ENCODE assay signal across 28 cellular contexts in genomic region chr7:75743455-75743859, GRCh38. TPM values are rescaled to one million over a fixed set of nuclear protein-coding genes. Genes with fewer than 3 reads are reported as not detected.
DNase-seq lines count a peak whose midpoint lies in the region; ATAC-seq and TF ChIP-seq lines count a peak whose summit lies in the region.
"Had no signal": no experiment of that assay in that cellular context is flagged by ENCODE, and none has a peak within 500 bp of the region (broad histone marks: within the 10 kb centered on the region; RNA-seq: fewer than 3 reads in every experiment).

No MANE protein-coding gene starts in this region.

- peak overlapping the region; percentile 62 for H3K27ac ChIP-seq in left ventricle myocardium inferior (replicated peaks)
- no peak overlapping the region for H3K27ac ChIP-seq in right atrium auricular region
- H3K27ac ChIP-seq in SK-N-SH (ENCODE audit: low read depth in 2 of 2, low read length in 1 of 2): no peak overlapping the region
- H3K27ac ChIP-seq: A549, epithelial cell of prostate, upper lobe of right lung had no signal

- POLR2A ChIA-PET in SK-N-SH (lab: Yijun Ruan, JAX) (no interaction called here), Caco-2 (lab: Charles Lee) (no interaction called here)

- no peaks in the 10 kb centered on the region for H4K20me1 ChIP-seq in SK-N-SH (ENCODE audit: insufficient read depth)

- H3K27ac Mint-ChIP-seq in Caco-2 (ENCODE audit: unreplicated experiment): no peak overlapping the region
- H3K27ac Mint-ChIP-seq: activated naive CD4-positive, alpha-beta T cell treated with anti-CD3 and anti-CD28 coated beads, Interleukin-2, amount 10 ng/mL, durations not matched to agents 7 days and 5 days had no signal

- no peak overlapping the region for H3K4me3 ChIP-seq in left ventricle myocardium inferior
- H3K4me3 ChIP-seq in right atrium auricular region: no peak overlapping the region
- no peak overlapping the region for H3K4me3 ChIP-seq in fibroblast of pulmonary artery (replicated peaks; ENCODE audit: low read depth, low read length)
- H3K4me3 ChIP-seq in SK-N-SH (ENCODE audit: low read depth in 2 of 2, low read length in 1 of 2): no peak overlapping the region
- H3K4me3 ChIP-seq in Caco-2 (ENCODE audit: low read depth, low read length): no peak overlapping the region
- H3K4me3 ChIP-seq: A549, gastroesophageal sphincter, upper lobe of right lung had no signal

- H3K9me3 ChIP-seq in left ventricle myocardium inferior (replicated peaks) (no peaks in the 10 kb centered on the region), right atrium auricular region (no peaks in the 10 kb centered on the region), SK-N-SH (no peaks in the 10 kb centered on the region), Caco-2 (no peaks in the 10 kb centered on the region)
- H3K9me3 ChIP-seq: A549, BE2C, gastroesophageal sphincter, upper lobe of right lung had no signal

- no peak for ATAC-seq in HG03457 (IDR thresholded peaks at IDR 0.05; ENCODE audit: unreplicated experiment)
- ATAC-seq: A549, gastroesophageal sphincter, Panc1, upper lobe of right lung had no signal

- peaks cover 4% of the 10 kb centered on the region for H3K27me3 Mint-ChIP-seq in Caco-2 (ENCODE audit: insufficient read depth, unreplicated experiment)

- H3K27me3 ChIP-seq in left ventricle myocardium inferior (ENCODE audit: low read depth) (no peaks in the 10 kb centered on the region), right atrium auricular region (no peaks in the 10 kb centered on the region), SK-N-SH (ENCODE audit: insufficient read depth) (no peaks in the 10 kb centered on the region), Caco-2 (replicated peaks; ENCODE audit: control insufficient read depth, insufficient read depth, low read length) (no peaks in the 10 kb centered on the region)
- H3K27me3 ChIP-seq: BE2C, gastroesophageal sphincter, upper lobe of right lung had no signal

- 60% methylated on average over 4 of the region's 4 CpGs for WGBS in SK-N-SH (ENCODE audit: low lambda C conversion rate)

- H3K4me1 Mint-ChIP-seq in Caco-2 (ENCODE audit: low read depth, unreplicated experiment): peaks cover 9% of the 10 kb centered on the region

- H3K36me3 ChIP-seq in left ventricle myocardium inferior (no peaks in the 10 kb centered on the region), right atrium auricular region (no peaks in the 10 kb centered on the region), SK-N-SH (replicated peaks in 1 of 2; ENCODE audit: control insufficient read depth in 1 of 2, insufficient read depth in 2 of 2, low read length in 1 of 2) (no peaks in the 10 kb centered on the region), Caco-2 (ENCODE audit: control insufficient read depth, insufficient read depth, low read length) (no peaks in the 10 kb centered on the region)
- H3K36me3 ChIP-seq: BE2C, gastroesophageal sphincter, upper lobe of right lung had no signal

- H3K4me2 ChIP-seq in SK-N-SH: no peak overlapping the region
- H3K4me2 ChIP-seq: A549 had no signal

- peaks cover 4% of the 10 kb centered on the region for H3K36me3 Mint-ChIP-seq in Caco-2 (ENCODE audit: insufficient read depth, unreplicated experiment)

- TF ChIP-seq CTCF in left ventricle myocardium inferior (IDR thresholded peaks at IDR 0.05; ENCODE audit: borderline replicate concordance) (no peak), right atrium auricular region (IDR thresholded peaks at IDR 0.05) (no peak), fibroblast of pulmonary artery (IDR thresholded peaks at IDR 0.05; ENCODE audit: low read length, missing control alignments) (no peak), SK-N-SH (IDR thresholded peaks at IDR 0.05) (no peak), Caco-2 (IDR thresholded peaks at IDR 0.05; ENCODE audit: insufficient read depth in 1 of 2, low read depth in 1 of 2, low read length in 1 of 2, severe bottlenecking in 1 of 2, unreplicated experiment in 1 of 2) (no peak)

- TF ChIP-seq RAD21 in SK-N-SH (IDR thresholded peaks at IDR 0.05; ENCODE audit: low read length): no peak

- H3K79me2 ChIP-seq in SK-N-SH (ENCODE audit: insufficient read depth): no peaks in the 10 kb centered on the region

- DNase-seq in left ventricle myocardium inferior: no peak
- DNase-seq in right atrium auricular region (ENCODE audit: low spot score): no peak
- DNase-seq in NCI-H82 treated with DMSO at 0.1 percent for 48 hours (lab: John Stamatoyannopoulos, UW; ENCODE audit: unreplicated experiment): peak; percentile 75
- DNase-seq in fibroblast of pulmonary artery (ENCODE audit: low read depth): peak; percentile 57
- DNase-seq in stromal cell of bone marrow (ENCODE audit: low read depth): peak; percentile 41
- DNase-seq in SK-N-SH: no peak
- DNase-seq in Caco-2: no peak
- DNase-seq: activated CD4-positive, alpha-beta T cell treated with anti-CD3 and anti-CD28 coated beads for 4 hours; activated naive CD4-positive, alpha-beta T cell treated with anti-CD3 and anti-CD28 coated beads, Interleukin-2, amount 10 ng/mL, durations not matched to agents 7 days and 5 days; activated T-cell treated with anti-CD3 and anti-CD28 coated beads, Interleukin-2, amount 50 U/mL, for 48 hours; anterior cingulate cortex; BE2C; central memory CD4-positive, alpha-beta T cell; EL; kidney; mammary epithelial cell; NCI-H1930; NCI-H2227 treated with DMSO at 0.1 percent for 48 hours; nucleus accumbens; retina; stimulated activated CD4-positive, alpha-beta T cell treated with anti-CD3 and anti-CD28 coated beads, Interleukin-15, amount 100 ng/mL, for 24 hours; T-helper 1 cell; upper lobe of right lung had no signal

- no peaks in the 10 kb centered on the region for H3K9me3 Mint-ChIP-seq in Caco-2 (ENCODE audit: unreplicated experiment)
- H3K9me3 Mint-ChIP-seq: activated naive CD4-positive, alpha-beta T cell treated with anti-CD3 and anti-CD28 coated beads, Interleukin-2, amount 10 ng/mL, durations not matched to agents 7 days and 5 days had no signal

- H3K9ac ChIP-seq in SK-N-SH: no peak overlapping the region

- no peaks in the 10 kb centered on the region for H3K9me2 ChIP-seq in SK-N-SH

- no peak for TF ChIP-seq EP300 in SK-N-SH (IDR thresholded peaks at IDR 0.05; ENCODE audit: borderline replicate concordance in 1 of 2, low read depth in 1 of 2, low read length in 1 of 2)

- H3F3A ChIP-seq in SK-N-SH (replicated peaks; ENCODE audit: insufficient read depth): no peaks in the 10 kb centered on the region

- CTCF ChIA-PET in SK-N-SH (lab: Yijun Ruan, JAX) (interaction anchor here (1.1 to 4.1 kb wide), 2 partner anchors 11 to 19 kb away, joined by 4 to 18 read pairs; no protein-coding TSS in a partner anchor), Caco-2 (lab: Charles Lee) (no interaction called here)

- peaks cover 26% of the 10 kb centered on the region for H3K4me1 ChIP-seq in left ventricle myocardium inferior
- H3K4me1 ChIP-seq in right atrium auricular region: peaks cover 0 to 8% of the 10 kb centered on the region in 2 donors
- H3K4me1 ChIP-seq in SK-N-SH (ENCODE audit: control insufficient read depth in 1 of 2, insufficient read depth in 2 of 2, low read depth in 1 of 2, low read length in 1 of 2): no peaks in the 10 kb centered on the region; a peak in 1 of 4 replicates
- no peaks in the 10 kb centered on the region for H3K4me1 ChIP-seq in Caco-2
- H3K4me1 ChIP-seq: BE2C had no signal

- intact Hi-C loops in left ventricle myocardium inferior (cut with micrococcal nuclease): no loop called here
- intact Hi-C loops in Caco-2 (cut with micrococcal nuclease; ENCODE audit: unreplicated experiment): no loop called here

- BruUV-seq in Caco-2 (replicated peaks; lab: Mats Ljungman, UMichigan): no TSS peak

- no peak overlapping the region for H3K4me3 Mint-ChIP-seq in Caco-2 (ENCODE audit: unreplicated experiment)
- H3K4me3 Mint-ChIP-seq: activated naive CD4-positive, alpha-beta T cell treated with anti-CD3 and anti-CD28 coated beads, Interleukin-2, amount 10 ng/mL, durations not matched to agents 7 days and 5 days had no signal

- H2AFZ ChIP-seq in SK-N-SH (ENCODE audit: low read depth): no peak overlapping the region

TF ChIP-seq in SK-N-SH, 30 proteins besides CTCF, POLR2A, EP300 and RAD21 (continues in another document):
- TF ChIP-seq USF2 (IDR thresholded peaks at IDR 0.05; ENCODE audit: borderline replicate concordance, low read depth, low read length): no peak
- no peak for TF ChIP-seq TAF1 (IDR thresholded peaks at IDR 0.05; ENCODE audit: borderline replicate concordance, low read depth, low read length)
- TF ChIP-seq GABPA (IDR thresholded peaks at IDR 0.05; ENCODE audit: low read depth): no peak
- TF ChIP-seq FOXJ3 (CRISPR knock-in tag; IDR thresholded peaks at IDR 0.05): no peak
- no peak for TF ChIP-seq TEAD4 (IDR thresholded peaks at IDR 0.05; ENCODE audit: borderline replicate concordance, insufficient read depth)
- no peak for TF ChIP-seq NRF1 (IDR thresholded peaks at IDR 0.05; ENCODE audit: low read depth, low read length)
- no peak for TF ChIP-seq SMC3 (IDR thresholded peaks at IDR 0.05; ENCODE audit: low read depth, low read length)
- no peak for TF ChIP-seq RFX5 (IDR thresholded peaks at IDR 0.05; ENCODE audit: low read length)
- no peak for TF ChIP-seq MXI1 (IDR thresholded peaks at IDR 0.05; ENCODE audit: low read depth, low read length)
- TF ChIP-seq YY1 (IDR thresholded peaks at IDR 0.05; ENCODE audit: low read depth): no peak
- no peak for TF ChIP-seq GATA2 (CRISPR knock-in tag; IDR thresholded peaks at IDR 0.05)
- no peak for TF ChIP-seq RCOR1 (IDR thresholded peaks at IDR 0.05; ENCODE audit: low read length)
- TF ChIP-seq RXRA (IDR thresholded peaks at IDR 0.05; ENCODE audit: borderline replicate concordance, low read depth): no peak
- TF ChIP-seq FOXM1 (IDR thresholded peaks at IDR 0.05; ENCODE audit: low read depth): no peak

RNA-seq across cellular contexts. Expression of gene HIP1, which starts 4.7 kb away (rescaled TPM):
- total RNA-seq in left ventricle myocardium inferior (14.5 TPM), right atrium auricular region (10 to 100 TPM; 12.2 to 13.6 TPM), Caco-2 (2022) (13.7 and 14.8 TPM in 2 replicates)
- 10.4 and 11.3 TPM in 2 replicates for polyA plus RNA-seq in SK-N-SH (2012; rRNA removed)
- 6.5 and 8.6 TPM in 2 replicates for polyA plus RNA-seq in SK-N-SH (2012; cell fraction: cytosol; rRNA removed)
- polyA plus RNA-seq in SK-N-SH (2012; cell fraction: nucleus; rRNA removed): 8.5 and 10.8 TPM in 2 replicates

RNA-seq across cellular contexts. Expression of gene CCL26, which starts 28.6 kb away (rescaled TPM):
- total RNA-seq in left ventricle myocardium inferior (0.49 TPM), right atrium auricular region (1 to 10 TPM in 1 of 2 donors, under 1 TPM in 1; 0.93 to 3.3 TPM), Caco-2 (2022) (not detected in 2 replicates)
- polyA plus RNA-seq in SK-N-SH (2012; rRNA removed): not detected in 2 replicates
- polyA plus RNA-seq in SK-N-SH (2012; cell fraction: cytosol; rRNA removed): 0.10 TPM in 1 of 2 replicates, not detected in the other
- 0.14 TPM in 1 of 2 replicates, not detected in the other for polyA plus RNA-seq in SK-N-SH (2012; cell fraction: nucleus; rRNA removed)
- total RNA-seq: mammary epithelial cell had no signal
- polyA plus RNA-seq: mammary epithelial cell had no signal

Comparison
In these comparisons a context has a peak if more than half of its experiments do, and no peak if none do; other contexts are left out.
1. DNase-seq: peak in NCI-H82 treated with DMSO at 0.1 percent for 48 hours (single experiment), fibroblast of pulmonary artery (single experiment) and stromal cell of bone marrow (single experiment); none in left ventricle myocardium inferior (single experiment), right atrium auricular region (single experiment), SK-N-SH (single experiment) and Caco-2 (0 of 2).